17 cellular contexts compared by ENCODE assay signal in genomic region chr16:83305092-83305491, GRCh38.
DNase-seq lines count a peak whose midpoint lies in the region; ATAC-seq and TF ChIP-seq lines count a peak whose summit lies in the region.
"Had no signal": no experiment of that assay in that cellular context is flagged by ENCODE, and none has a peak within 500 bp of the region (broad histone marks: within the 10 kb centered on the region; RNA-seq: fewer than 3 reads in every experiment).

No MANE protein-coding gene starts in this region.

- no peak overlapping the region for H3K4ac ChIP-seq in mesendoderm (ENCODE audit: low read depth, low read length)

- H3K4me3 ChIP-seq in ACC112 (ENCODE audit: low read depth, low read length) (no peak overlapping the region), mammary epithelial cell (replicated peaks in 1 of 3; ENCODE audit: insufficient read depth in 1 of 3, low read depth in 2 of 3, low read length in 3 of 3) (no peak overlapping the region), mesendoderm (ENCODE audit: low read length) (no peak overlapping the region), Peyer's patch (no peak overlapping the region)
- H3K4me3 ChIP-seq: A549 had no signal

- H3K4me3 Mint-ChIP-seq in HFFc6, result no peak overlapping the region
- H3K4me3 Mint-ChIP-seq: activated T-cell treated with anti-CD3 and anti-CD28 coated beads, Interleukin-2, amount 50 U/mL, for 4 hours had no signal

- CTCF ChIA-PET in mammary epithelial cell (lab: Charles Lee; ENCODE audit: low non-redundant PET), result interaction anchor here (0.6 to 0.7 kb wide), 2 partner anchors 30 to 45 kb away, joined by 4 to 6 read pairs; no protein-coding TSS in a partner anchor

- H4K5ac ChIP-seq in mesendoderm (ENCODE audit: low read length), result no peak overlapping the region

- H3K27ac ChIP-seq in ACC112 (ENCODE audit: low read depth, low read length) (peak overlapping the region; percentile 51), mammary epithelial cell (ENCODE audit: insufficient read depth, low read depth, low read length) (no peak overlapping the region), mesendoderm (ENCODE audit: low read depth, low read length) (no peak overlapping the region), Peyer's patch (no peak overlapping the region)
- H3K27ac ChIP-seq: A549, parathyroid adenoma had no signal

- H2BK5ac ChIP-seq in mesendoderm (ENCODE audit: low read length), result no peak overlapping the region

- H4K8ac ChIP-seq in mesendoderm (ENCODE audit: low read depth, low read length), result no peak overlapping the region

- H3K56ac ChIP-seq in mesendoderm (ENCODE audit: low read length), result no peak overlapping the region

- TF ChIP-seq POLR2A in Peyer's patch (IDR thresholded peaks at IDR 0.05), result no peak

- H3K4me2 ChIP-seq in mammary epithelial cell (ENCODE audit: insufficient read depth, low read depth, low read length), result no peak overlapping the region
- no peak overlapping the region for H3K4me2 ChIP-seq in mesendoderm (ENCODE audit: low read length)
- H3K4me2 ChIP-seq: A549 had no signal

- no peak overlapping the region for H2BK120ac ChIP-seq in mesendoderm (ENCODE audit: low read depth, low read length)

- DNase-seq in HFFc6 (peak; percentile 79), mammary epithelial cell (peak; percentile 78), hepatic stellate cell (ENCODE audit: low spot score) (peak; percentile 58), mesendoderm (no peak), Peyer's patch (no peak)
- DNase-seq: activated T-cell treated with anti-CD3 and anti-CD28 coated beads, Interleukin-2, amount 50 U/mL, for 4 hours; amygdala; DMS79; effector memory CD4-positive, alpha-beta T cell; H7; NCI-H1092 treated with DMSO at 0.1 percent for 48 hours; NCI-H345 had no signal

- no peaks in the 10 kb centered on the region for H3K79me2 ChIP-seq in ACC112 (ENCODE audit: control insufficient read depth, insufficient read depth, low read length, unreplicated experiment)
- no peaks in the 10 kb centered on the region for H3K79me2 ChIP-seq in mammary epithelial cell (ENCODE audit: insufficient read depth, low read length)
- no peaks in the 10 kb centered on the region for H3K79me2 ChIP-seq in mesendoderm (ENCODE audit: control insufficient read depth, insufficient read depth, low read length)
- H3K79me2 ChIP-seq: parathyroid adenoma had no signal

- H3K23ac ChIP-seq in mesendoderm (ENCODE audit: low read length), result no peak overlapping the region

- H3K9me3 ChIP-seq in mammary epithelial cell (replicated peaks; ENCODE audit: insufficient read depth, low read length), result no peaks in the 10 kb centered on the region
- no peaks in the 10 kb centered on the region for H3K9me3 ChIP-seq in Peyer's patch
- H3K9me3 ChIP-seq: A549 had no signal

- dilution Hi-C loops in mammary epithelial cell (cut with HindIII; ENCODE audit: low sequenced_read_pairs), result no loop called here

- H3K9ac ChIP-seq in mammary epithelial cell (ENCODE audit: insufficient read depth, low read length) (no peak overlapping the region), mesendoderm (ENCODE audit: low read length) (no peak overlapping the region)
- H3K9ac ChIP-seq: parathyroid adenoma had no signal

- peaks cover 1% of the 10 kb centered on the region; the same call in 1 of the 2 replicates for H3K27me3 Mint-ChIP-seq in HFFc6 (ENCODE audit: insufficient read depth)

- H3K36me3 ChIP-seq in ACC112 (ENCODE audit: insufficient read depth, low read length), result no peaks in the 10 kb centered on the region
- H3K36me3 ChIP-seq in mammary epithelial cell (ENCODE audit: insufficient read depth, low read length), result no peaks in the 10 kb centered on the region
- no peaks in the 10 kb centered on the region for H3K36me3 ChIP-seq in mesendoderm (ENCODE audit: control insufficient read depth, insufficient read depth, low read length)
- no peaks in the 10 kb centered on the region for H3K36me3 ChIP-seq in Peyer's patch

- TF ChIP-seq CTCF in HFFc6 (IDR thresholded peaks at IDR 0.05), result no peak
- no peak for TF ChIP-seq CTCF in mammary epithelial cell (conservative IDR thresholded peaks at IDR 0.05 in 1 of 2, IDR thresholded peaks at IDR 0.05 in 1 of 2; ENCODE audit: extremely low read depth in 1 of 2, insufficient read depth in 1 of 2, low read depth in 1 of 2, low read length in 2 of 2)
- no peak for TF ChIP-seq CTCF in Peyer's patch (IDR thresholded peaks at IDR 0.05)

- H3K4me1 Mint-ChIP-seq in HFFc6 (ENCODE audit: low read depth), result no peaks in the 10 kb centered on the region; the same call in 1 of the 2 replicates

- H3K4me1 ChIP-seq in ACC112 (ENCODE audit: control insufficient read depth, insufficient read depth, low read length, unreplicated experiment), result peaks cover 13% of the 10 kb centered on the region
- peaks cover 8% of the 10 kb centered on the region for H3K4me1 ChIP-seq in mammary epithelial cell (ENCODE audit: insufficient read depth, low read length)
- no peaks in the 10 kb centered on the region for H3K4me1 ChIP-seq in mesendoderm (ENCODE audit: control insufficient read depth, low read depth, low read length)
- no peaks in the 10 kb centered on the region for H3K4me1 ChIP-seq in Peyer's patch
- H3K4me1 ChIP-seq: A549, parathyroid adenoma had no signal

- peaks cover 8% of the 10 kb centered on the region for H3K9me3 Mint-ChIP-seq in HFFc6
- H3K9me3 Mint-ChIP-seq: activated T-cell treated with anti-CD3 and anti-CD28 coated beads, Interleukin-2, amount 50 U/mL, for 4 hours had no signal

- no TSS peak for BruUV-seq in mammary epithelial cell (replicated peaks; lab: Mats Ljungman, UMichigan)

- no peak overlapping the region for H2AK5ac ChIP-seq in mesendoderm (ENCODE audit: low read length)

- H2AFZ ChIP-seq in ACC112 (ENCODE audit: low read length, unreplicated experiment) (no peak overlapping the region), mammary epithelial cell (ENCODE audit: low read depth, low read length) (no peak overlapping the region)
- H2AFZ ChIP-seq: parathyroid adenoma had no signal

- no peaks in the 10 kb centered on the region for H3K79me1 ChIP-seq in mesendoderm (ENCODE audit: low read length)

- H3K36me3 Mint-ChIP-seq in HFFc6 (ENCODE audit: low read depth), result no peaks in the 10 kb centered on the region

- in situ Hi-C loops in mammary epithelial cell (cut with MboI; ENCODE audit: low sequenced_read_pairs in 2 of 2), result no loop called here

- intact Hi-C loops in mammary epithelial cell (cut with micrococcal nuclease), result no loop called here

- H3K18ac ChIP-seq in mesendoderm (ENCODE audit: low read length), result no peak overlapping the region

- H3K27ac Mint-ChIP-seq in HFFc6, result peak overlapping the region; percentile 61; the same call in 1 of the 2 replicates

- WGBS in mammary epithelial cell (ENCODE audit: low coverage, missing lambda C conversion rate), result 100% methylated on average over 1 of the region's 1 CpG
- no CpG with 5 or more reads among the region's 1 CpG for whole genome bisulfite sequencing in mesendoderm (ENCODE audit: extremely low coverage, insufficient coverage, low lambda C conversion rate)

- no peaks in the 10 kb centered on the region for H4K20me1 ChIP-seq in mammary epithelial cell (ENCODE audit: insufficient read depth, low read length)

- no peak for ATAC-seq in GM19452 (IDR thresholded peaks at IDR 0.05; ENCODE audit: unreplicated experiment)
- ATAC-seq in HG02763 (IDR thresholded peaks at IDR 0.05; ENCODE audit: unreplicated experiment), result no peak
- ATAC-seq: A549; activated T-cell treated with anti-CD3 and anti-CD28 coated beads, Interleukin-2, amount 50 U/mL, for 4 hours had no signal

- H3K27me3 ChIP-seq in ACC112 (ENCODE audit: insufficient read depth, low read length) (no peaks in the 10 kb centered on the region), mammary epithelial cell (ENCODE audit: insufficient read depth, low read length) (no peaks in the 10 kb centered on the region), mesendoderm (ENCODE audit: insufficient read depth, low read length, poor library complexity) (no peaks in the 10 kb centered on the region), Peyer's patch (no peaks in the 10 kb centered on the region)

- no peak overlapping the region for H2BK15ac ChIP-seq in mesendoderm (replicated peaks; ENCODE audit: low read depth)

Comparison
In these comparisons a context has a peak if more than half of its experiments do, and no peak if none do; other contexts are left out.
1. DNase-seq: peak in HFFc6 (single experiment), mammary epithelial cell (single experiment) and hepatic stellate cell (single experiment); none in mesendoderm (single experiment) and Peyer's patch (0 of 3).